8 cellular contexts compared by ENCODE assay signal in the genomic region with DNA sequence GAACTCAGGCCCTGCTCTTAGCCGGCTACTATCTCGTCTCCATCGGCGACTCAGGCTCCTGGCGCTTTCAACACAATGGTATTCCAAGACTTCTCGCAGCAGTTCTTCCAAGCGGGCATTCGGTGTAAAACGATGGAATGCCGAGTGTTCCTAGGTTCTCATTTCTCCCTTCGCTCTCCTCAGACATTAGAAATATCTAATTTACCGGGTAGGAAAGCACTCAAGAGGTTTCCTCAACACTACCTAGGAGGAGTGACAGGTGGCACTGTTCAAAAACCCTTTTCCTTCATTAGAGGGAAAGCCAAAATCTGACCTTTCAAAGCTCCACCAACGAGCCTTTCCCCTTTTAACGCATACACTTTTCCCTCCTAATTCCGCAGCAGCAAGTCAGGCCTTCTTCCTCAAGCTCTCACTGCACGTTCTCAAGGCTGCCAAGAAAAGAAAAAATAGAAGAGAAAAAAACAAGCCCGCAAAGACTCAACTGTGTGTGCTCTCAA. TPM values are rescaled to one million over a fixed set of nuclear protein-coding genes. Genes with fewer than 3 reads are reported as not detected.
DNase-seq lines count a peak whose midpoint lies in the region; ATAC-seq, FAIRE-seq and TF ChIP-seq lines count a peak whose summit lies in the region.

No MANE protein-coding gene starts in this region.

- H3K4me2 ChIP-seq in GM23248 (ENCODE audit: unreplicated experiment) (peak overlapping the region; percentile 97), OCI-LY1 (ENCODE audit: low read length) (peak overlapping the region; percentile 86)

- peak overlapping the region; percentile 97 for H3K4me3 ChIP-seq in GM23248
- peak overlapping the region; percentile 85 for H3K4me3 ChIP-seq in OCI-LY1 (ENCODE audit: low read depth, low read length, poor library complexity, severe bottlenecking)
- peak overlapping the region; percentile 83 for H3K4me3 ChIP-seq in lung

- H3K9ac ChIP-seq in GM23248 = peak overlapping the region; percentile 80
- H3K9ac ChIP-seq in OCI-LY1 (ENCODE audit: low read length) = peak overlapping the region; percentile 90

- H3K9me3 ChIP-seq in GM23248 (ENCODE audit: low read depth) (no peaks in the 10 kb centered on the region), OCI-LY1 (ENCODE audit: low read length) (no peaks in the 10 kb centered on the region), lung (ENCODE audit: control insufficient read depth in 2 of 2, insufficient read depth in 1 of 2, low read length in 1 of 2) (no peaks in the 10 kb centered on the region)

- 1 to 2% methylated on average over 17 of the region's 17 CpGs for WGBS in GM23248 (ENCODE audit: low coverage in 1 of 2, low lambda C conversion rate in 2 of 2, missing lambda C conversion rate in 2 of 2), 2 experiments
- WGBS in lung, 2 donors = 3 to 6% methylated on average over 17 of the region's 17 CpGs

- H3K27ac Mint-ChIP-seq in central memory CD8-positive, alpha-beta T cell (ENCODE audit: low read depth) = peak overlapping the region; percentile 75

- intact Hi-C loops in sciatic nerve (cut with DNase I) = no loop called here

- H3K27me3 ChIP-seq in GM23248 (replicated peaks; ENCODE audit: insufficient read depth) (no peaks in the 10 kb centered on the region), OCI-LY1 (ENCODE audit: insufficient read depth, low read length) (no peaks in the 10 kb centered on the region), lung (ENCODE audit: control insufficient read depth, insufficient read depth) (no peaks in the 10 kb centered on the region)

- H3K9me2 ChIP-seq in GM23248 (ENCODE audit: insufficient read depth) = no peaks in the 10 kb centered on the region
- no peaks in the 10 kb centered on the region for H3K9me2 ChIP-seq in OCI-LY1 (ENCODE audit: low read depth, low read length)

- H3K79me2 ChIP-seq in GM23248 (ENCODE audit: insufficient read depth) (peaks cover 92% of the 10 kb centered on the region), OCI-LY1 (ENCODE audit: insufficient read depth, low read length) (peaks cover 52% of the 10 kb centered on the region)

- ATAC-seq in central memory CD8-positive, alpha-beta T cell (replicated peaks; ENCODE audit: extremely low read depth, poor library complexity, severe bottlenecking) = peak; percentile 78
- peak; percentile 47 for ATAC-seq in lung (ENCODE audit: insufficient read depth, low FRiP score)
- ATAC-seq in sciatic nerve = no peak

- FAIRE-seq in urothelium cell line (lab: Jason Lieb, UNC) = no peak

- H3K9me3 Mint-ChIP-seq in central memory CD8-positive, alpha-beta T cell = no peaks in the 10 kb centered on the region

- no peaks in the 10 kb centered on the region for H3K27me3 Mint-ChIP-seq in central memory CD8-positive, alpha-beta T cell

- H3K4me1 Mint-ChIP-seq in central memory CD8-positive, alpha-beta T cell = peaks cover 49% of the 10 kb centered on the region

- peak; percentile 56 for TF ChIP-seq CTCF in OCI-LY1 (IDR thresholded peaks at IDR 0.05; ENCODE audit: low read length)
- TF ChIP-seq CTCF in lung (IDR thresholded peaks at IDR 0.05; ENCODE audit: control extremely low read depth, extremely low read depth) = peak; percentile 11

- H3F3A ChIP-seq in GM23248 (ENCODE audit: insufficient read depth) (peaks cover 17% of the 10 kb centered on the region), OCI-LY1 (ENCODE audit: insufficient read depth, low read length) (no peaks in the 10 kb centered on the region)

- H3K4me1 ChIP-seq in GM23248 (ENCODE audit: insufficient read depth) (peaks cover 12% of the 10 kb centered on the region; the same call in 1 of the 2 replicates), OCI-LY1 (ENCODE audit: insufficient read depth, low read length, severe bottlenecking) (peaks cover 30% of the 10 kb centered on the region), lung (ENCODE audit: control insufficient read depth in 2 of 2, insufficient read depth in 2 of 2, low read length in 2 of 2) (peaks cover 9 to 10% of the 10 kb centered on the region in 2 donors)

- peak overlapping the region; percentile 89 for H3K4me3 Mint-ChIP-seq in central memory CD8-positive, alpha-beta T cell

- H2AFZ ChIP-seq in GM23248 = peak overlapping the region; percentile 94
- H2AFZ ChIP-seq in OCI-LY1 (ENCODE audit: low read length) = no peak overlapping the region

- in situ Hi-C loops in GM23248 (cut with MboI) = loop anchor here (10.0 kb wide), 1 partner anchor 134 kb away; no protein-coding TSS in a partner anchor

- H3K36me3 Mint-ChIP-seq in central memory CD8-positive, alpha-beta T cell (ENCODE audit: insufficient read depth) = peaks cover 26% of the 10 kb centered on the region

- H3K36me3 ChIP-seq in GM23248 (ENCODE audit: low read depth) (peaks cover 18% of the 10 kb centered on the region), OCI-LY1 (ENCODE audit: insufficient read depth, low read length) (peaks cover 65% of the 10 kb centered on the region), lung (ENCODE audit: control insufficient read depth in 2 of 2, insufficient read depth in 2 of 2, low read length in 2 of 2) (peaks cover 0 to 11% of the 10 kb centered on the region in 2 donors)

- DNase-seq in NCI-H510A treated with DMSO at 0.1 percent for 48 hours (lab: John Stamatoyannopoulos, UW) (peak; percentile 17), NCI-H510A (lab: John Stamatoyannopoulos, UW) (no peak), GM23248 (peak; percentile 61), lung (ENCODE audit: low spot score) (no peak), urothelium cell line (ENCODE audit: low spot score) (peak; percentile 46), sciatic nerve (ENCODE audit: low spot score) (no peak)
- DNase-seq in central memory CD8-positive, alpha-beta T cell (ENCODE audit: low spot score in 2 of 2) = no peak

- H3K27ac ChIP-seq in GM23248 = peak overlapping the region; percentile 47; the same call in 1 of the 2 replicates
- peak overlapping the region; percentile 32 for H3K27ac ChIP-seq in OCI-LY1 (ENCODE audit: low read depth, low read length, poor library complexity, severe bottlenecking)
- H3K27ac ChIP-seq in lung (ENCODE audit: low read depth in 1 of 2, low read length in 1 of 2) = peak overlapping the region; percentile 86 to 89

- no peaks in the 10 kb centered on the region; the same call in none of the 2 replicates for H4K20me1 ChIP-seq in GM23248 (ENCODE audit: insufficient read depth)
- no peaks in the 10 kb centered on the region for H4K20me1 ChIP-seq in OCI-LY1 (ENCODE audit: insufficient read depth, low read length)

RNA-seq across cellular contexts. Expression of gene UBE2G2, which starts 0.6 kb away (rescaled TPM):
- 39.1 and 48.6 TPM in 2 replicates for total RNA-seq in GM23248 (2014; rRNA removed; shearing (Covaris generic))
- polyA plus RNA-seq in GM23248 (2016; fragmentation: Nextera tagmentation; extraction: Ambion mirVana) = 62.3 and 64.4 TPM in 2 replicates
- total RNA-seq in lung = 10 to 100 TPM; 87.0 to 93.2 TPM
- 10 to 100 TPM; 35.6 to 48.0 TPM for polyA plus RNA-seq in lung
- total RNA-seq in sciatic nerve = 78.0 TPM

RNA-seq across cellular contexts. Expression of gene SUMO3, which starts 16.8 kb away (rescaled TPM):
- 97.3 and 110 TPM in 2 replicates for total RNA-seq in GM23248 (2014; rRNA removed; shearing (Covaris generic))
- polyA plus RNA-seq in GM23248 (2016; fragmentation: Nextera tagmentation; extraction: Ambion mirVana) = 178 TPM in 2 replicates
- 10 to 100 TPM; 45.5 to 86.5 TPM for total RNA-seq in lung
- polyA plus RNA-seq in lung = 10 to 100 TPM; 40.4 to 96.4 TPM
- total RNA-seq in sciatic nerve = 65.5 TPM

Comparison
In these comparisons a context has a peak if more than half of its experiments do, and no peak if none do; other contexts are left out.
1. DNase-seq: peak in NCI-H510A treated with DMSO at 0.1 percent for 48 hours (single experiment), GM23248 (single experiment) and urothelium cell line (single experiment); none in NCI-H510A (single experiment), central memory CD8-positive, alpha-beta T cell (0 of 2), lung (single experiment) and sciatic nerve (single experiment).
2. H3K27ac ChIP-seq: peak in every context shown above with its lines; median percentile 88 in lung; 47 in GM23248; 32 in OCI-LY1.
3. Peak in every context shown above with its lines, with median percentiles within 50 percentile points of each other: H3K4me3 ChIP-seq.